10 cellular contexts compared by ENCODE assay signal in the genomic region with DNA sequence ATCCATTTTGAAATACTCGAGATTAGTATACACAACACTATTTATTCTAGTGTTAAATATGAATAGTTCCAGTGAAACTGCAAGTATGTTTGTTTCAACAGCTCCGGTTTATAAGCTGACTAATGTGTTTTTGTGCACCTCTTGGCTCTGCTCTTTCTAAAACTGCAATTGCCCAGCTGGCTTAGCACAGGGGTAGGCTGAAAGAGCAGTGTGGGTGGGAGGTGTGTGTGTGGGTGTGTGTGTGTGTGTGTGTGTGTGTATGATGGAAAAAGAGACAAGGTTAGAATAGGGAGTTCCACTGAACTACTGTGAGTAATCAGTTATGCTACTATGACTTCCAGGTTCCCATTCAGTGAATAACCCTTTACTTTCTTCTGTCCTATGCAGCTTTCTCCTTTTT. TPM values are rescaled to one million over a fixed set of nuclear protein-coding genes. Genes with fewer than 3 reads are reported as not detected.
A peak's percentile ranks its signal among the peaks of the same experiment; 100 is the strongest.
DNase-seq lines count a peak whose midpoint lies in the region; ATAC-seq and TF ChIP-seq lines count a peak whose summit lies in the region.
"Had no signal": no experiment of that assay in that cellular context is flagged by ENCODE, and none has a peak within 500 bp of the region (broad histone marks: within the 10 kb centered on the region; RNA-seq: fewer than 3 reads in every experiment).

No MANE protein-coding gene starts in this region.

- H3K27me3 Mint-ChIP-seq in activated CD4-positive, alpha-beta T cell treated with anti-CD3 and anti-CD28 coated beads for 36 hours, result peaks cover 2% of the 10 kb centered on the region
- no peaks in the 10 kb centered on the region for H3K27me3 Mint-ChIP-seq in H9 (ENCODE audit: low read depth)
- H3K27me3 Mint-ChIP-seq: activated B cell treated with CpG ODN at 0.5 μM for 24 hours had no signal

- peaks cover 28% of the 10 kb centered on the region for H3K4me1 Mint-ChIP-seq in activated CD4-positive, alpha-beta T cell treated with anti-CD3 and anti-CD28 coated beads for 36 hours
- peaks cover 5 to 8% of the 10 kb centered on the region in 2 experiments; a peak in 3 of 4 replicates for H3K4me1 Mint-ChIP-seq in H9
- H3K4me1 Mint-ChIP-seq: activated B cell treated with CpG ODN at 0.5 μM for 24 hours had no signal

- no peak overlapping the region for H2AK5ac ChIP-seq in H9 (ENCODE audit: insufficient read length, low read length)

- H3K27me3 ChIP-seq in PC-3 (ENCODE audit: low read length) (no peaks in the 10 kb centered on the region), H9 (ENCODE audit: insufficient read depth, low read length) (no peaks in the 10 kb centered on the region), A673 (replicated peaks; ENCODE audit: insufficient read depth, low read depth, low read length, poor library complexity) (no peaks in the 10 kb centered on the region)

- CTCF ChIA-PET in activated CD4-positive, alpha-beta T cell treated with anti-CD3 and anti-CD28 coated beads for 36 hours (lab: Charles Lee), result interaction anchor here (0.7 to 1.5 kb wide), 7 partner anchors 10 to 105 kb away, joined by 3 to 5 read pairs (median 5); a partner anchor contains a TSS
- CTCF ChIA-PET in PC-3 (lab: Charles Lee) (interaction anchor here (1.8 kb wide), 1 partner anchor 39 kb away, joined by 4 read pairs; no protein-coding TSS in a partner anchor), A673 (lab: Charles Lee) (no interaction called here)

- no peak for TF ChIP-seq CTCF in PC-3 (conservative IDR thresholded peaks at IDR 0.05; ENCODE audit: low read depth, low read length)
- TF ChIP-seq CTCF in epithelial cell of esophagus (IDR thresholded peaks at IDR 0.05; ENCODE audit: insufficient read depth, low read depth, low read length, missing control alignments), result no peak
- no peak for TF ChIP-seq CTCF in H9 (conservative IDR thresholded peaks at IDR 0.05)
- TF ChIP-seq CTCF in A673 (conservative IDR thresholded peaks at IDR 0.05; ENCODE audit: low read depth, low read length), result no peak

- no peak overlapping the region for H3K56ac ChIP-seq in H9 (ENCODE audit: insufficient read length, low read depth, low read length)

- POLR2A ChIA-PET in activated CD4-positive, alpha-beta T cell treated with anti-CD3 and anti-CD28 coated beads for 36 hours (lab: Charles Lee), result interaction anchor here (0.6 to 2.4 kb wide), 5 partner anchors 23 to 450 kb away, joined by 3 to 21 read pairs (median 4); a partner anchor contains a TSS
- POLR2A ChIA-PET in PC-3 (lab: Charles Lee; ENCODE audit: unreplicated experiment), result interaction anchor here (0.6 kb wide), 1 partner anchor 1206 kb away, joined by 3 read pairs; a partner anchor contains a TSS
- POLR2A ChIA-PET in A673 (lab: Charles Lee; ENCODE audit: low non-redundant PET), result no interaction called here

- no peak overlapping the region for H4K5ac ChIP-seq in H9 (ENCODE audit: insufficient read length, low read depth, low read length)

- H3K79me1 ChIP-seq in H9 (ENCODE audit: insufficient read depth, low read depth, low read length, poor library complexity, severe bottlenecking), result no peaks in the 10 kb centered on the region

- no peaks in the 10 kb centered on the region for H3K9me3 ChIP-seq in PC-3 (ENCODE audit: low read length)
- no peaks in the 10 kb centered on the region for H3K9me3 ChIP-seq in H9 (ENCODE audit: control insufficient read depth, low read depth, low read length)
- H3K9me3 ChIP-seq in A673 (ENCODE audit: low read depth, low read length, poor library complexity, severe bottlenecking), result no peaks in the 10 kb centered on the region

- H3K79me2 ChIP-seq in PC-3 (ENCODE audit: low read length) (no peaks in the 10 kb centered on the region), H9 (ENCODE audit: insufficient read depth, low read length) (no peaks in the 10 kb centered on the region)

- no peak overlapping the region for H3K9ac ChIP-seq in PC-3 (ENCODE audit: low read length)
- H3K9ac ChIP-seq in H9 (ENCODE audit: extremely low read depth, insufficient read length, low read length), result no peak overlapping the region

- H3K36me3 ChIP-seq in PC-3 (ENCODE audit: low read depth, low read length), result no peaks in the 10 kb centered on the region
- no peaks in the 10 kb centered on the region for H3K36me3 ChIP-seq in A673 (ENCODE audit: insufficient read depth, low read length, poor library complexity, severe bottlenecking)

- peaks cover 2% of the 10 kb centered on the region for H3K36me3 Mint-ChIP-seq in activated CD4-positive, alpha-beta T cell treated with anti-CD3 and anti-CD28 coated beads for 36 hours (ENCODE audit: low read depth)
- no peaks in the 10 kb centered on the region for H3K36me3 Mint-ChIP-seq in H9 (ENCODE audit: insufficient read depth in 1 of 3, low read depth in 3 of 3)

- peak overlapping the region; percentile 30 for H3K4me3 Mint-ChIP-seq in activated CD4-positive, alpha-beta T cell treated with anti-CD3 and anti-CD28 coated beads for 36 hours
- no peak overlapping the region for H3K4me3 Mint-ChIP-seq in H9
- H3K4me3 Mint-ChIP-seq: activated B cell treated with CpG ODN at 0.5 μM for 24 hours had no signal

- no peak overlapping the region for H3K23ac ChIP-seq in H9 (ENCODE audit: insufficient read length, low read depth, low read length)

- no peak overlapping the region for H3K18ac ChIP-seq in H9 (ENCODE audit: insufficient read length, low read depth, low read length)

- BruUV-seq in PC-3 (replicated peaks; lab: Mats Ljungman, UMichigan), result no TSS peak
- no TSS peak for BruUV-seq in A673 (replicated peaks; lab: Mats Ljungman, UMichigan)

- intact Hi-C loops in activated CD4-positive, alpha-beta T cell treated with anti-CD3 and anti-CD28 coated beads for 36 hours (cut with DNase I, micrococcal nuclease), result loop anchor here (1.0 to 10.0 kb wide), 5 partner anchors 10 to 276 kb away; a partner anchor contains a TSS
- intact Hi-C loops in PC-3 (cut with micrococcal nuclease), result loop anchor here (2.0 kb wide), 1 partner anchor 38 kb away; a partner anchor contains a TSS
- intact Hi-C loops in A673 (cut with micrococcal nuclease; ENCODE audit: unreplicated experiment), result no loop called here

- H3K9me3 Mint-ChIP-seq in activated CD4-positive, alpha-beta T cell treated with anti-CD3 and anti-CD28 coated beads for 36 hours (ENCODE audit: low read depth), result no peaks in the 10 kb centered on the region
- H3K9me3 Mint-ChIP-seq in H9, result no peaks in the 10 kb centered on the region
- H3K9me3 Mint-ChIP-seq: activated B cell treated with CpG ODN at 0.5 μM for 24 hours had no signal

- H3K27ac ChIP-seq in PC-3 (ENCODE audit: low read length) (no peak overlapping the region), H9 (ENCODE audit: insufficient read length, low read depth, low read length) (no peak overlapping the region), A673 (ENCODE audit: low read depth, low read length, poor library complexity, severe bottlenecking) (no peak overlapping the region)

- H3K14ac ChIP-seq in H9 (ENCODE audit: insufficient read depth, low read length), result no peak overlapping the region

- no peaks in the 10 kb centered on the region for H3F3A ChIP-seq in PC-3 (ENCODE audit: low read length, unreplicated experiment)

- peak; percentile 96 for ATAC-seq in activated CD4-positive, alpha-beta T cell treated with anti-CD3 and anti-CD28 coated beads for 36 hours
- peak; percentile 89 for ATAC-seq in PC-3
- ATAC-seq: right cardiac atrium had no signal

- H2BK12ac ChIP-seq in H9 (ENCODE audit: insufficient read length, low read depth, low read length), result no peak overlapping the region

- no peak overlapping the region for H2BK5ac ChIP-seq in H9 (ENCODE audit: insufficient read length, low read length)

- H2BK120ac ChIP-seq in H9 (ENCODE audit: low read depth, low read length, poor library complexity, severe bottlenecking), result no peak overlapping the region

- WGBS in H9 (ENCODE audit: extremely low coverage, insufficient read length, low lambda C conversion rate), result no CpG with 5 or more reads among the region's 2 CpGs

- H2AFZ ChIP-seq in PC-3 (ENCODE audit: low read length) (0 out of 2 replicates have a peak overlapping the region, but pooled peaks have one; percentile 15), H9 (ENCODE audit: low read length) (no peak overlapping the region)

- H3K4me2 ChIP-seq in PC-3 (ENCODE audit: low read length) (peak overlapping the region; percentile 4; the same call in 1 of the 2 replicates), H9 (ENCODE audit: insufficient read depth, insufficient read length, low read length) (no peak overlapping the region)

- H3K27ac Mint-ChIP-seq in activated CD4-positive, alpha-beta T cell treated with anti-CD3 and anti-CD28 coated beads for 36 hours, result peak overlapping the region; percentile 74
- no peak overlapping the region for H3K27ac Mint-ChIP-seq in H9
- H3K27ac Mint-ChIP-seq: activated B cell treated with CpG ODN at 0.5 μM for 24 hours had no signal

- no peaks in the 10 kb centered on the region for H3K23me2 ChIP-seq in H9 (ENCODE audit: insufficient read length, low read depth, low read length, poor library complexity, severe bottlenecking)

- H2BK20ac ChIP-seq in H9 (ENCODE audit: low read depth, low read length, poor library complexity, severe bottlenecking), result no peak overlapping the region

- peak; percentile 83 for DNase-seq in activated CD4-positive, alpha-beta T cell treated with anti-CD3 and anti-CD28 coated beads for 36 hours
- no peak for DNase-seq in activated CD4-positive, alpha-beta T cell treated with anti-CD3 and anti-CD28 coated beads for 1 hour
- DNase-seq in PC-3 (peak; percentile 39), epithelial cell of esophagus (ENCODE audit: low read depth) (peak; percentile 53), H9 (no peak), SIG-M5 treated with dmso at 0.1 percent for 504 hours (lab: John Stamatoyannopoulos, UW; ENCODE audit: unreplicated experiment) (no peak), A673 (ENCODE audit: low spot score) (no peak)
- peak; percentile 29 for DNase-seq in stimulated activated CD8-positive, alpha-beta memory T cell treated with anti-CD3 and anti-CD28 coated beads, Interleukin-7, amount 100 ng/mL, for 24 hours (ENCODE audit: low read depth)
- DNase-seq: activated B cell treated with CpG ODN at 0.5 μM for 24 hours, right cardiac atrium had no signal

- no peak overlapping the region for H4K91ac ChIP-seq in H9 (ENCODE audit: insufficient read length, low read depth, low read length)

- peaks cover 5% of the 10 kb centered on the region; the same call in 1 of the 2 replicates for H3K4me1 ChIP-seq in PC-3 (ENCODE audit: insufficient read depth, low read length)
- no peaks in the 10 kb centered on the region; the same call in 1 of the 2 replicates for H3K4me1 ChIP-seq in H9 (ENCODE audit: insufficient read depth, low read length)
- no peaks in the 10 kb centered on the region for H3K4me1 ChIP-seq in A673 (ENCODE audit: insufficient read depth, low read length, poor library complexity, severe bottlenecking)

- H3K9me2 ChIP-seq in PC-3 (replicated peaks; ENCODE audit: low read length), result no peaks in the 10 kb centered on the region

- no peak overlapping the region for H3K4me3 ChIP-seq in PC-3 (ENCODE audit: low read length)
- H3K4me3 ChIP-seq in epithelial cell of esophagus (ENCODE audit: low read length), result no peak overlapping the region
- no peak overlapping the region for H3K4me3 ChIP-seq in A673 (ENCODE audit: low read depth, low read length, poor library complexity, severe bottlenecking)

- no peaks in the 10 kb centered on the region for H4K20me1 ChIP-seq in PC-3 (ENCODE audit: low read length)
- no peaks in the 10 kb centered on the region for H4K20me1 ChIP-seq in H9 (ENCODE audit: control insufficient read depth, insufficient read depth, insufficient read length)

- H2BK15ac ChIP-seq in H9 (ENCODE audit: low read depth, low read length), result no peak overlapping the region

- no peak overlapping the region for H3K4ac ChIP-seq in H9 (ENCODE audit: low read depth, low read length)

- no peak overlapping the region for H4K8ac ChIP-seq in H9 (replicated peaks; ENCODE audit: insufficient read length, low read depth, low read length)

- no peak overlapping the region for H3T11ph ChIP-seq in H9 (ENCODE audit: low read length)

RNA-seq across cellular contexts. Expression of a gene that starts 37.8 kb away (rescaled TPM):
- total RNA-seq in activated CD4-positive, alpha-beta T cell treated with anti-CD3 and anti-CD28 coated beads for 36 hours, result 10 to 100 TPM; 34.7 to 36.2 TPM
- 10.6 and 10.7 TPM in 2 replicates for total RNA-seq in PC-3 (2014; rRNA removed)
- total RNA-seq in H9 (2021), result 12.8 and 15.7 TPM in 2 replicates
- total RNA-seq in A673 (2021), result 17.8 and 21.9 TPM in 2 replicates

Comparison
In these comparisons a context has a peak if more than half of its experiments do, and no peak if none do; other contexts are left out.
1. DNase-seq: peak in activated CD4-positive, alpha-beta T cell treated with anti-CD3 and anti-CD28 coated beads for 36 hours (single experiment), PC-3 (single experiment), epithelial cell of esophagus (single experiment) and stimulated activated CD8-positive, alpha-beta memory T cell treated with anti-CD3 and anti-CD28 coated beads, Interleukin-7, amount 100 ng/mL, for 24 hours (single experiment); none in activated CD4-positive, alpha-beta T cell treated with anti-CD3 and anti-CD28 coated beads for 1 hour (single experiment), H9 (single experiment), SIG-M5 treated with dmso at 0.1 percent for 504 hours (single experiment) and A673 (single experiment).